ENCODE assay signal across 9 cellular contexts in the genomic region with DNA sequence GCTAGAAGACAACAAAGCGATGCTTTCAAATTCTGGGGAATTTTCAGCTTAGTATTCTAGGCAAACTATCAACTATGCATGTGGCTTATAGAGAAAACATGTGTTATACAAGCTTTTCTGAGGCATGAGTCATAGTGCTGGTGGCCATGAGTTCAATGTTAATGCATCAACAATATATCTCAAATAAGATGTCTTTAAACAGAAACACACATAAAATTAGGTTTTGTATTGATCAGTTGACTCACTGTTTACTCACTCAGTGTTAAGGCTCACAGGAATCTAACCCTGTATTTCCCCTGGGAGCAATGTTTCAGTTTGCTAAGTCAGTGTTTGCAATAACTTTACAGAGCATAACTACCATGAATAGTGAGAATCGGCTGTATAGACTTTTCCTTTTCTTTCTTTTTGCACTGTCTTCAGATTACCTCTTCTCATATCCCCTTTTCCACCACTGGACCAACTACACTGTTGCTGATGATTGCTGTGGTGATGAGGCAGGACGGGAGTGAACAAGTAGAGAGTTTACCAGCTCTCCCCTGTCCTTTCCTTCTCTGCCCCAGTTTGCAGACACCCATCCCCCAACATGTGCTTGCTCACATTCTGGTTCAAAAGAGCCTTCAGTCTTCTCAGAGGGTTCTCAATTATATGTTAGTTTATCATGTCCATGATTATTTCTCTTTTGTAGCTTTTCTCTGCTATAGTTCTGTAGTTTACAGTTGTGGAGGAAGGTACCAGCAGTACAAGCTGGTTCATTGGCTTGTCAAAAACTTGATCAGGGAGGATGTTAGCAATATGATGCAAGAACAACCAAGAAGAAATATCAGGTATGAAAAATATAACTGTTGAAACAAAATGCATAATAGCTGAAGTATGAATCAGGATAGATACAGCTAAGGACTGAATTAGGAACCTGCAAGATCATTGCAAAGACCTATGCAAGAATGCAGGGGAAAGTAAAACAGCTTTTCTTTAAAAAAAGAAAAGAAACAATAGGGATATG.
DNase-seq lines count a peak whose midpoint lies in the region; ATAC-seq and TF ChIP-seq lines count a peak whose summit lies in the region.
"Had no signal": no experiment of that assay in that cellular context is flagged by ENCODE, and none has a peak within 500 bp of the region (broad histone marks: within the 10 kb centered on the region; RNA-seq: fewer than 3 reads in every experiment).

No MANE protein-coding gene starts in this region.

- H3K4me3 ChIP-seq in GM12865 (ENCODE audit: low read depth, low read length), result no peak overlapping the region
- H3K4me3 ChIP-seq in astrocyte of the cerebellum (ENCODE audit: low read depth, low read length), result no peak overlapping the region
- H3K4me3 ChIP-seq: stomach had no signal

- TF ChIP-seq CTCF in GM12865 (IDR thresholded peaks at IDR 0.05; ENCODE audit: insufficient read depth, low read depth, low read length, missing control alignments) (no peak), astrocyte of the cerebellum (IDR thresholded peaks at IDR 0.05; ENCODE audit: low read depth, low read length, missing control alignments) (no peak)

- peak; percentile 48 for DNase-seq in GM12865 (ENCODE audit: low read depth)
- peak; percentile 39 for DNase-seq in HuH-7 (ENCODE audit: low spot score)
- peak; percentile 72 for DNase-seq in astrocyte of the cerebellum (ENCODE audit: low read depth)
- DNase-seq in non-pigmented ciliary epithelial cell (ENCODE audit: low read depth), result peak; percentile 55
- DNase-seq in GM19238 (ENCODE audit: insufficient read length, low spot score), result no peak
- DNase-seq in OCI-M2 (lab: John Stamatoyannopoulos, UW; ENCODE audit: unreplicated experiment), result no peak
- DNase-seq: head of caudate nucleus, stomach had no signal

- in situ Hi-C loops in astrocyte of the cerebellum (cut with HindIII; ENCODE audit: low sequenced_read_pairs), result no loop called here

- ATAC-seq in HG03159 (IDR thresholded peaks at IDR 0.05; ENCODE audit: unreplicated experiment), result no peak

Comparison
In these comparisons a context has a peak if more than half of its experiments do, and no peak if none do; other contexts are left out.
1. DNase-seq: peak in GM12865 (single experiment), HuH-7 (single experiment), astrocyte of the cerebellum (single experiment) and non-pigmented ciliary epithelial cell (single experiment); none in GM19238 (single experiment) and OCI-M2 (single experiment).